23 cellular contexts compared by ENCODE assay signal in genomic region chr20:2837561-2837960, GRCh38. TPM values are rescaled to one million over a fixed set of nuclear protein-coding genes. Genes with fewer than 3 reads are reported as not detected.
DNase-seq lines count a peak whose midpoint lies in the region; ATAC-seq, FAIRE-seq and TF ChIP-seq lines count a peak whose summit lies in the region.
"Had no signal": no experiment of that assay in that cellular context is flagged by ENCODE, and none has a peak within 500 bp of the region (broad histone marks: within the 10 kb centered on the region; RNA-seq: fewer than 3 reads in every experiment).

No MANE protein-coding gene starts in this region.

- FAIRE-seq in HepG2 (lab: Jason Lieb, UNC) (no peak), astrocyte (lab: Jason Lieb, UNC) (no peak)
- FAIRE-seq: A204.1, GM12878 had no signal

- peaks cover 40% of the 10 kb centered on the region for H3K4me1 ChIP-seq in HepG2 (ENCODE audit: insufficient read depth, low read length)
- H3K4me1 ChIP-seq in right lobe of liver: peaks cover 0 to 17% (median 2%) of the 10 kb centered on the region in 4 donors
- H3K4me1 ChIP-seq in astrocyte (ENCODE audit: insufficient read depth, low read length): peaks cover 9% of the 10 kb centered on the region
- H3K4me1 ChIP-seq in neural progenitor cell: peaks cover 6% of the 10 kb centered on the region
- H3K4me1 ChIP-seq in mammary epithelial cell (ENCODE audit: insufficient read depth, low read length): peaks cover 14% of the 10 kb centered on the region

- H3K36me3 ChIP-seq in HepG2 (replicated peaks in 1 of 2; ENCODE audit: control insufficient read depth in 1 of 2, insufficient read depth in 2 of 2, low read length in 2 of 2) (peaks cover 4 to 11% of the 10 kb centered on the region in 2 experiments; a peak in 3 of 5 replicates), right lobe of liver (no peaks in the 10 kb centered on the region), astrocyte (ENCODE audit: insufficient read depth, low read length) (peaks cover 2% of the 10 kb centered on the region), neural progenitor cell (no peaks in the 10 kb centered on the region), mammary epithelial cell (ENCODE audit: insufficient read depth, low read length) (no peaks in the 10 kb centered on the region)

- TF ChIP-seq CTCF in HepG2 (CRISPR knock-in tag; IDR thresholded peaks at IDR 0.05): no peak
- no peak for TF ChIP-seq CTCF in right lobe of liver (IDR thresholded peaks at IDR 0.05)
- TF ChIP-seq CTCF in astrocyte (IDR thresholded peaks at IDR 0.05; ENCODE audit: insufficient read depth, low read depth, low read length): no peak
- no peak for TF ChIP-seq CTCF in neural progenitor cell (IDR thresholded peaks at IDR 0.05)
- TF ChIP-seq CTCF in mammary epithelial cell (conservative IDR thresholded peaks at IDR 0.05 in 1 of 2, IDR thresholded peaks at IDR 0.05 in 1 of 2; ENCODE audit: extremely low read depth in 1 of 2, insufficient read depth in 1 of 2, low read depth in 1 of 2, low read length in 2 of 2): no peak

- intact Hi-C loops in HepG2 (cut with micrococcal nuclease; ENCODE audit: unreplicated experiment): no loop called here
- intact Hi-C loops in right lobe of liver (cut with DNase I): no loop called here
- intact Hi-C loops in mammary epithelial cell (cut with micrococcal nuclease): no loop called here

- H3K27ac ChIP-seq in HepG2 (ENCODE audit: extremely low read length, insufficient read depth, low read length) (no peak overlapping the region), right lobe of liver (no peak overlapping the region), astrocyte (ENCODE audit: low read depth, low read length) (no peak overlapping the region), neural progenitor cell (no peak overlapping the region), mammary epithelial cell (ENCODE audit: insufficient read depth, low read depth, low read length) (no peak overlapping the region)
- H3K27ac ChIP-seq: SJSA1 had no signal

- H3K79me2 ChIP-seq in HepG2 (ENCODE audit: insufficient read depth, low read length): peaks cover 8% of the 10 kb centered on the region
- peaks cover 15% of the 10 kb centered on the region for H3K79me2 ChIP-seq in astrocyte (ENCODE audit: insufficient read depth, low read length)
- H3K79me2 ChIP-seq in neural progenitor cell (ENCODE audit: low read depth): peaks cover 6% of the 10 kb centered on the region
- H3K79me2 ChIP-seq in mammary epithelial cell (ENCODE audit: insufficient read depth, low read length): peaks cover 13% of the 10 kb centered on the region

- TF ChIP-seq EP300 in HepG2 (IDR thresholded peaks at IDR 0.05; ENCODE audit: low read depth in 2 of 2, low read length in 2 of 2): no peak
- no peak for TF ChIP-seq EP300 in HepG2 (CRISPR knock-in tag; IDR thresholded peaks at IDR 0.05; ENCODE audit: borderline replicate concordance)

- H3F3A ChIP-seq in neural progenitor cell (ENCODE audit: low read depth): no peaks in the 10 kb centered on the region

- POLR2A ChIA-PET in HepG2 (lab: Yijun Ruan, JAX): no interaction called here

- H3K4me3 ChIP-seq in HepG2 (replicated peaks in 1 of 3; ENCODE audit: insufficient read depth in 1 of 3, low read depth in 2 of 3, low read length in 3 of 3) (no peak overlapping the region), right lobe of liver (no peak overlapping the region), astrocyte (ENCODE audit: insufficient read depth, low read depth, low read length) (no peak overlapping the region), neural progenitor cell (no peak overlapping the region), mammary epithelial cell (replicated peaks in 1 of 3; ENCODE audit: insufficient read depth in 1 of 3, low read depth in 2 of 3, low read length in 3 of 3) (no peak overlapping the region)
- H3K4me3 ChIP-seq: GM12878, GM23338, HAP-1, SJSA1 had no signal

- H3K27ac Mint-ChIP-seq in astrocyte (ENCODE audit: unreplicated experiment): no peak overlapping the region
- H3K27ac Mint-ChIP-seq in neural progenitor cell: peak overlapping the region; percentile 52
- H3K27ac Mint-ChIP-seq: GM23338 had no signal

- H3K9me3 ChIP-seq in HepG2 (ENCODE audit: low read length): no peaks in the 10 kb centered on the region
- no peaks in the 10 kb centered on the region for H3K9me3 ChIP-seq in right lobe of liver
- H3K9me3 ChIP-seq in astrocyte (ENCODE audit: insufficient read depth, low read depth, low read length): no peaks in the 10 kb centered on the region
- H3K9me3 ChIP-seq in neural progenitor cell (ENCODE audit: low read depth): no peaks in the 10 kb centered on the region
- H3K9me3 ChIP-seq in mammary epithelial cell (replicated peaks; ENCODE audit: insufficient read depth, low read length): no peaks in the 10 kb centered on the region
- H3K9me3 ChIP-seq: Caco-2, HAP-1 had no signal

- in situ Hi-C loops in HepG2 (cut with HindIII; ENCODE audit: extremely low pct_ligation_motif_present, low pct_unique_long_range_greater_than_20kb) (no loop called here), mammary epithelial cell (cut with MboI; ENCODE audit: low sequenced_read_pairs in 2 of 2) (no loop called here)

- H3K4me1 Mint-ChIP-seq in astrocyte (ENCODE audit: low read depth, unreplicated experiment) (peaks cover 3% of the 10 kb centered on the region), neural progenitor cell (peaks cover 13% of the 10 kb centered on the region)

- dilution Hi-C loops in mammary epithelial cell (cut with HindIII; ENCODE audit: low sequenced_read_pairs): loop anchor here (5.0 kb wide), 1 partner anchor 100 kb away; no protein-coding TSS in a partner anchor

- H3K9me3 Mint-ChIP-seq in astrocyte (ENCODE audit: unreplicated experiment): no peaks in the 10 kb centered on the region
- H3K9me3 Mint-ChIP-seq in neural progenitor cell: no peaks in the 10 kb centered on the region

- H3K4me3 Mint-ChIP-seq in astrocyte (ENCODE audit: unreplicated experiment): peak overlapping the region; percentile 58
- no peak overlapping the region for H3K4me3 Mint-ChIP-seq in neural progenitor cell
- H3K4me3 Mint-ChIP-seq: GM23338 had no signal

- H3K27me3 Mint-ChIP-seq in astrocyte (ENCODE audit: low read depth, unreplicated experiment) (no peaks in the 10 kb centered on the region), neural progenitor cell (ENCODE audit: insufficient read depth, low read depth) (peaks cover 6% of the 10 kb centered on the region)
- H3K27me3 Mint-ChIP-seq: CD4-positive, alpha-beta memory T cell had no signal

- H3K27me3 ChIP-seq in HepG2 (ENCODE audit: control insufficient read depth in 1 of 2, insufficient read depth in 2 of 2, low read length in 2 of 2): no peaks in the 10 kb centered on the region; a peak in 1 of 5 replicates
- no peaks in the 10 kb centered on the region for H3K27me3 ChIP-seq in right lobe of liver
- no peaks in the 10 kb centered on the region for H3K27me3 ChIP-seq in astrocyte (ENCODE audit: insufficient read depth, low read length)
- H3K27me3 ChIP-seq in neural progenitor cell: no peaks in the 10 kb centered on the region
- H3K27me3 ChIP-seq in mammary epithelial cell (ENCODE audit: insufficient read depth, low read length): no peaks in the 10 kb centered on the region
- H3K27me3 ChIP-seq: SJSA1 had no signal

- H3K36me3 Mint-ChIP-seq in astrocyte (ENCODE audit: low read depth, unreplicated experiment): peaks cover 35% of the 10 kb centered on the region
- peaks cover 28% of the 10 kb centered on the region for H3K36me3 Mint-ChIP-seq in neural progenitor cell

- TF ChIP-seq POLR2A in HepG2 (IDR thresholded peaks at IDR 0.05; ENCODE audit: insufficient read depth in 1 of 2, low read depth in 2 of 2, low read length in 2 of 2): 0 out of 4 replicates have a peak, but pooled peaks of 1 of the 2 experiments have one; percentile 33
- TF ChIP-seq POLR2A in right lobe of liver (IDR thresholded peaks at IDR 0.05): no peak

- H4K20me1 ChIP-seq in HepG2 (ENCODE audit: insufficient read depth, low read length) (no peaks in the 10 kb centered on the region), astrocyte (ENCODE audit: insufficient read depth, low read length) (no peaks in the 10 kb centered on the region), neural progenitor cell (ENCODE audit: low read depth) (no peaks in the 10 kb centered on the region), mammary epithelial cell (ENCODE audit: insufficient read depth, low read length) (no peaks in the 10 kb centered on the region)

- TF ChIP-seq RAD21 in HepG2 (CRISPR knock-in tag; IDR thresholded peaks at IDR 0.05): no peak

- BruUV-seq in HepG2 (replicated peaks; lab: Mats Ljungman, UMichigan) (no TSS peak), mammary epithelial cell (replicated peaks; lab: Mats Ljungman, UMichigan) (no TSS peak)

- DNase-seq in HepG2 (ENCODE audit: low spot score) (no peak), right lobe of liver (no peak), astrocyte (ENCODE audit: low read depth) (no peak), neural progenitor cell (ENCODE audit: low spot score) (no peak), NCI-H345 (lab: John Stamatoyannopoulos, UW) (no peak), mammary epithelial cell (no peak)
- DNase-seq: Caco-2; CD4-positive, alpha-beta memory T cell; DMS 273 treated with DMSO at 0.1 percent for 48 hours; KG1; NCI-H1105; NCI-H146; NCI-H2029; NCI-H226; NCI-H524 treated with DMSO at 0.1 percent for 48 hours had no signal

- no peak for ATAC-seq in HepG2
- ATAC-seq in right lobe of liver: no peak
- ATAC-seq in HG03378 (IDR thresholded peaks at IDR 0.05; ENCODE audit: unreplicated experiment): no peak
- ATAC-seq: GM23338, Right ventricle myocardium inferior had no signal

- H2AFZ ChIP-seq in HepG2 (ENCODE audit: low read length) (no peak overlapping the region), astrocyte (ENCODE audit: low read depth, low read length) (no peak overlapping the region), neural progenitor cell (replicated peaks) (no peak overlapping the region), mammary epithelial cell (ENCODE audit: low read depth, low read length) (no peak overlapping the region)
- H2AFZ ChIP-seq: GM23338 had no signal

- H3K4me2 ChIP-seq in HepG2 (ENCODE audit: low read depth, low read length) (no peak overlapping the region), astrocyte (ENCODE audit: low read length) (no peak overlapping the region), neural progenitor cell (no peak overlapping the region), mammary epithelial cell (ENCODE audit: insufficient read depth, low read depth, low read length) (no peak overlapping the region)
- H3K4me2 ChIP-seq: GM23338 had no signal

- CTCF ChIA-PET in HepG2 (lab: Yijun Ruan, JAX; ENCODE audit: low intra/inter-chr PET ratio, low total read pairs): no interaction called here
- CTCF ChIA-PET in mammary epithelial cell (lab: Charles Lee; ENCODE audit: low non-redundant PET): no interaction called here

- 90% methylated on average over 2 of the region's 2 CpGs for WGBS in HepG2 (ENCODE audit: low lambda C conversion rate)
- WGBS in right lobe of liver (ENCODE audit: insufficient coverage, low coverage, low lambda C conversion rate, missing lambda C conversion rate): no CpG with 5 or more reads among the region's 2 CpGs
- 100% methylated on average over 2 of the region's 2 CpGs for WGBS in mammary epithelial cell (ENCODE audit: low coverage, missing lambda C conversion rate)

- H3K9ac ChIP-seq in HepG2 (ENCODE audit: insufficient read depth, low read depth, low read length) (no peak overlapping the region), astrocyte (ENCODE audit: low read length) (no peak overlapping the region), neural progenitor cell (no peak overlapping the region), mammary epithelial cell (ENCODE audit: insufficient read depth, low read length) (no peak overlapping the region)

RNA-seq across cellular contexts. Expression of gene PCED1A, which starts 2.9 kb away (rescaled TPM):
- total RNA-seq in HepG2 (2016; rRNA removed; fragmentation: Illumina TruSeq; extraction: Trizol) (12.6 and 40.1 TPM in 2 replicates), right lobe of liver (10 to 100 TPM in 5 of 6 experiments, 1 to 10 TPM in 1; 9.6 to 22.2 (median 18.6) TPM), astrocyte (17.2 and 23.5 TPM in 2 replicates), neural progenitor cell (ENCODE audit: low replicate concordance) (14.6 and 53.1 TPM in 2 replicates), mammary epithelial cell (10 to 100 TPM; 15.8 to 20.2 TPM)
- 15.8 and 19.1 TPM in 2 replicates for total RNA-seq in HepG2 (2016; cell fraction: cytosol; rRNA removed; fragmentation: Illumina TruSeq; extraction: Trizol; ENCODE audit: low read depth)
- total RNA-seq in HepG2 (2016; cell fraction: insoluble cytoplasmic fraction; rRNA removed; fragmentation: Illumina TruSeq; extraction: Trizol): 12.7 and 43.6 TPM in 2 replicates
- total RNA-seq in HepG2 (2016; cell fraction: membrane; rRNA removed; fragmentation: Illumina TruSeq; extraction: Trizol): 25.5 and 30.3 TPM in 2 replicates
- 50.5 and 56.6 TPM in 2 replicates for total RNA-seq in HepG2 (2016; cell fraction: nucleus; rRNA removed; fragmentation: Illumina TruSeq; extraction: Trizol)
- polyA plus RNA-seq in HepG2 (2011; rRNA removed) (84.2 and 92.3 TPM in 2 replicates), mammary epithelial cell (12.5 TPM)
- polyA plus RNA-seq in HepG2 (2011; cell fraction: cytosol; rRNA removed): 34.6 and 52.7 TPM in 2 replicates
- 548 and 651 TPM in 2 replicates for polyA plus RNA-seq in HepG2 (2011; cell fraction: nucleus; rRNA removed)
- polyA plus RNA-seq in HepG2 (2012): 37.5 and 47.0 TPM in 2 replicates
- polyA plus RNA-seq in HepG2 (2016; cell fraction: cytosol; fragmentation: Illumina TruSeq; extraction: Trizol; ENCODE audit: low read depth): 15.4 and 16.6 TPM in 2 replicates
- polyA plus RNA-seq in HepG2 (2016; cell fraction: insoluble cytoplasmic fraction; fragmentation: Illumina TruSeq; extraction: Trizol; ENCODE audit: low read depth): 13.1 and 14.6 TPM in 2 replicates
- 23.9 and 27.4 TPM in 2 replicates for polyA plus RNA-seq in HepG2 (2016; cell fraction: membrane; fragmentation: Illumina TruSeq; extraction: Trizol; ENCODE audit: low read depth)
- 129 TPM in 2 replicates for polyA plus RNA-seq in HepG2 (2016; cell fraction: nucleus; fragmentation: Illumina TruSeq; extraction: Trizol; ENCODE audit: insufficient read depth, low read depth)
- 12.5 and 33.7 TPM in 2 replicates for polyA minus RNA-seq in HepG2 (2011; rRNA and poly(A)+ RNA removed; ENCODE audit: low replicate concordance)
- 9.0 and 9.2 TPM in 2 replicates for polyA minus RNA-seq in HepG2 (2011; cell fraction: cytosol; rRNA and poly(A)+ RNA removed)
- polyA minus RNA-seq in HepG2 (2011; cell fraction: nucleus; rRNA and poly(A)+ RNA removed): 45.2 and 51.7 TPM in 2 replicates
- 3.5 TPM for polyA minus RNA-seq in mammary epithelial cell

RNA-seq across cellular contexts. Expression of gene VPS16, which starts 3.0 kb away (rescaled TPM):
- total RNA-seq in HepG2 (2016; rRNA removed; fragmentation: Illumina TruSeq; extraction: Trizol) (27.6 and 35.4 TPM in 2 replicates), right lobe of liver (10 to 100 TPM; 17.2 to 22.2 (median 19.1) TPM), astrocyte (24.9 and 25.1 TPM in 2 replicates), neural progenitor cell (ENCODE audit: low replicate concordance) (27.6 and 39.6 TPM in 2 replicates), mammary epithelial cell (10 to 100 TPM; 28.5 to 35.2 TPM)
- total RNA-seq in HepG2 (2016; cell fraction: cytosol; rRNA removed; fragmentation: Illumina TruSeq; extraction: Trizol; ENCODE audit: low read depth): 5.8 and 7.1 TPM in 2 replicates
- 28.5 and 36.0 TPM in 2 replicates for total RNA-seq in HepG2 (2016; cell fraction: insoluble cytoplasmic fraction; rRNA removed; fragmentation: Illumina TruSeq; extraction: Trizol)
- total RNA-seq in HepG2 (2016; cell fraction: membrane; rRNA removed; fragmentation: Illumina TruSeq; extraction: Trizol): 7.1 and 7.2 TPM in 2 replicates
- 36.6 and 39.6 TPM in 2 replicates for total RNA-seq in HepG2 (2016; cell fraction: nucleus; rRNA removed; fragmentation: Illumina TruSeq; extraction: Trizol)
- polyA plus RNA-seq in HepG2 (2011; rRNA removed) (34.2 and 44.0 TPM in 2 replicates), mammary epithelial cell (25.5 TPM)
- polyA plus RNA-seq in HepG2 (2011; cell fraction: cytosol; rRNA removed): 21.5 and 23.3 TPM in 2 replicates
- polyA plus RNA-seq in HepG2 (2011; cell fraction: nucleus; rRNA removed): 216 and 253 TPM in 2 replicates
- polyA plus RNA-seq in HepG2 (2012): 26.0 and 31.8 TPM in 2 replicates
- 3.7 and 4.5 TPM in 2 replicates for polyA plus RNA-seq in HepG2 (2016; cell fraction: cytosol; fragmentation: Illumina TruSeq; extraction: Trizol; ENCODE audit: low read depth)
- 22.7 and 23.3 TPM in 2 replicates for polyA plus RNA-seq in HepG2 (2016; cell fraction: insoluble cytoplasmic fraction; fragmentation: Illumina TruSeq; extraction: Trizol; ENCODE audit: low read depth)
- 4.4 and 5.8 TPM in 2 replicates for polyA plus RNA-seq in HepG2 (2016; cell fraction: membrane; fragmentation: Illumina TruSeq; extraction: Trizol; ENCODE audit: low read depth)
- 85.0 and 94.6 TPM in 2 replicates for polyA plus RNA-seq in HepG2 (2016; cell fraction: nucleus; fragmentation: Illumina TruSeq; extraction: Trizol; ENCODE audit: insufficient read depth, low read depth)
- 26.6 and 68.4 TPM in 2 replicates for polyA minus RNA-seq in HepG2 (2011; rRNA and poly(A)+ RNA removed; ENCODE audit: low replicate concordance)
- polyA minus RNA-seq in HepG2 (2011; cell fraction: cytosol; rRNA and poly(A)+ RNA removed): 14.9 and 18.9 TPM in 2 replicates
- polyA minus RNA-seq in HepG2 (2011; cell fraction: nucleus; rRNA and poly(A)+ RNA removed): 34.0 and 43.6 TPM in 2 replicates
- polyA minus RNA-seq in mammary epithelial cell: 29.0 TPM

RNA-seq across cellular contexts. Expression of gene TMEM239, which starts 21.4 kb away (rescaled TPM):
- not detected in 2 replicates for total RNA-seq in HepG2 (2016; rRNA removed; fragmentation: Illumina TruSeq; extraction: Trizol)
- total RNA-seq in HepG2 (2016; cell fraction: cytosol; rRNA removed; fragmentation: Illumina TruSeq; extraction: Trizol; ENCODE audit: low read depth): not detected in 2 replicates
- not detected in 2 replicates for total RNA-seq in HepG2 (2016; cell fraction: insoluble cytoplasmic fraction; rRNA removed; fragmentation: Illumina TruSeq; extraction: Trizol)
- not detected in 2 replicates for total RNA-seq in HepG2 (2016; cell fraction: membrane; rRNA removed; fragmentation: Illumina TruSeq; extraction: Trizol)
- not detected in 2 replicates for total RNA-seq in HepG2 (2016; cell fraction: nucleus; rRNA removed; fragmentation: Illumina TruSeq; extraction: Trizol)
- not detected in 2 replicates for polyA plus RNA-seq in HepG2 (2011; rRNA removed)
- polyA plus RNA-seq in HepG2 (2011; cell fraction: cytosol; rRNA removed): not detected in 2 replicates
- not detected in 2 replicates for polyA plus RNA-seq in HepG2 (2011; cell fraction: nucleus; rRNA removed)
- not detected in 2 replicates for polyA plus RNA-seq in HepG2 (2012)
- not detected in 2 replicates for polyA plus RNA-seq in HepG2 (2016; cell fraction: cytosol; fragmentation: Illumina TruSeq; extraction: Trizol; ENCODE audit: low read depth)
- not detected in 2 replicates for polyA plus RNA-seq in HepG2 (2016; cell fraction: insoluble cytoplasmic fraction; fragmentation: Illumina TruSeq; extraction: Trizol; ENCODE audit: low read depth)
- not detected in 2 replicates for polyA plus RNA-seq in HepG2 (2016; cell fraction: membrane; fragmentation: Illumina TruSeq; extraction: Trizol; ENCODE audit: low read depth)
- polyA plus RNA-seq in HepG2 (2016; cell fraction: nucleus; fragmentation: Illumina TruSeq; extraction: Trizol; ENCODE audit: insufficient read depth, low read depth): not detected in 2 replicates
- polyA minus RNA-seq in HepG2 (2011; rRNA and poly(A)+ RNA removed; ENCODE audit: low replicate concordance): not detected in 2 replicates
- polyA minus RNA-seq in HepG2 (2011; cell fraction: cytosol; rRNA and poly(A)+ RNA removed): not detected in 2 replicates
- not detected in 2 replicates for polyA minus RNA-seq in HepG2 (2011; cell fraction: nucleus; rRNA and poly(A)+ RNA removed)
- total RNA-seq in right lobe of liver: not detected
- not detected in 2 replicates for total RNA-seq in astrocyte
- not detected in 2 replicates for total RNA-seq in neural progenitor cell (ENCODE audit: low replicate concordance)
- not detected for total RNA-seq in mammary epithelial cell
- polyA plus RNA-seq in mammary epithelial cell: not detected
- not detected for polyA minus RNA-seq in mammary epithelial cell
- total RNA-seq: Caco-2; CD4-positive, alpha-beta memory T cell; GM12878; GM23338; HT1080; Right ventricle myocardium inferior; SJSA1 had no signal
- polyA plus RNA-seq: CD4-positive, alpha-beta memory T cell; GM12878; GM23338 had no signal

RNA-seq across cellular contexts. Expression of gene C20orf141, which starts 22.8 kb away (rescaled TPM):
- not detected in 2 replicates for total RNA-seq in HepG2 (2016; rRNA removed; fragmentation: Illumina TruSeq; extraction: Trizol)
- not detected in 2 replicates for total RNA-seq in HepG2 (2016; cell fraction: cytosol; rRNA removed; fragmentation: Illumina TruSeq; extraction: Trizol; ENCODE audit: low read depth)
- not detected in 2 replicates for total RNA-seq in HepG2 (2016; cell fraction: insoluble cytoplasmic fraction; rRNA removed; fragmentation: Illumina TruSeq; extraction: Trizol)
- total RNA-seq in HepG2 (2016; cell fraction: membrane; rRNA removed; fragmentation: Illumina TruSeq; extraction: Trizol): not detected in 2 replicates
- total RNA-seq in HepG2 (2016; cell fraction: nucleus; rRNA removed; fragmentation: Illumina TruSeq; extraction: Trizol): not detected in 2 replicates
- not detected in 2 replicates for polyA plus RNA-seq in HepG2 (2011; rRNA removed)
- polyA plus RNA-seq in HepG2 (2011; cell fraction: cytosol; rRNA removed): not detected in 2 replicates
- polyA plus RNA-seq in HepG2 (2011; cell fraction: nucleus; rRNA removed): not detected in 2 replicates
- not detected in 2 replicates for polyA plus RNA-seq in HepG2 (2012)
- polyA plus RNA-seq in HepG2 (2016; cell fraction: cytosol; fragmentation: Illumina TruSeq; extraction: Trizol; ENCODE audit: low read depth): not detected in 2 replicates
- polyA plus RNA-seq in HepG2 (2016; cell fraction: insoluble cytoplasmic fraction; fragmentation: Illumina TruSeq; extraction: Trizol; ENCODE audit: low read depth): not detected in 2 replicates
- not detected in 2 replicates for polyA plus RNA-seq in HepG2 (2016; cell fraction: membrane; fragmentation: Illumina TruSeq; extraction: Trizol; ENCODE audit: low read depth)
- polyA plus RNA-seq in HepG2 (2016; cell fraction: nucleus; fragmentation: Illumina TruSeq; extraction: Trizol; ENCODE audit: insufficient read depth, low read depth): not detected in 2 replicates
- polyA minus RNA-seq in HepG2 (2011; rRNA and poly(A)+ RNA removed; ENCODE audit: low replicate concordance): not detected in 2 replicates
- not detected in 2 replicates for polyA minus RNA-seq in HepG2 (2011; cell fraction: cytosol; rRNA and poly(A)+ RNA removed)
- not detected in 2 replicates for polyA minus RNA-seq in HepG2 (2011; cell fraction: nucleus; rRNA and poly(A)+ RNA removed)
- total RNA-seq in right lobe of liver: not detected
- total RNA-seq in astrocyte: not detected in 2 replicates
- not detected in 2 replicates for total RNA-seq in neural progenitor cell (ENCODE audit: low replicate concordance)
- not detected for total RNA-seq in mammary epithelial cell
- not detected for polyA plus RNA-seq in mammary epithelial cell
- polyA minus RNA-seq in mammary epithelial cell: not detected
- total RNA-seq: Caco-2; CD4-positive, alpha-beta memory T cell; GM12878; GM23338; Right ventricle myocardium inferior; SJSA1 had no signal
- polyA plus RNA-seq: CD4-positive, alpha-beta memory T cell; GM12878; GM23338 had no signal

RNA-seq across cellular contexts. Expression of gene PTPRA, which starts 35.7 kb away (rescaled TPM):
- total RNA-seq in HepG2 (2016; rRNA removed; fragmentation: Illumina TruSeq; extraction: Trizol) (43.7 and 47.2 TPM in 2 replicates), right lobe of liver (10 to 100 TPM; 15.7 to 22.1 (median 18.6) TPM), astrocyte (50.1 and 54.5 TPM in 2 replicates), neural progenitor cell (ENCODE audit: low replicate concordance) (77.7 and 89.4 TPM in 2 replicates), mammary epithelial cell (10 to 100 TPM; 37.5 to 39.2 TPM)
- total RNA-seq in HepG2 (2016; cell fraction: cytosol; rRNA removed; fragmentation: Illumina TruSeq; extraction: Trizol; ENCODE audit: low read depth): 75.0 and 92.4 TPM in 2 replicates
- 36.6 and 48.6 TPM in 2 replicates for total RNA-seq in HepG2 (2016; cell fraction: insoluble cytoplasmic fraction; rRNA removed; fragmentation: Illumina TruSeq; extraction: Trizol)
- total RNA-seq in HepG2 (2016; cell fraction: membrane; rRNA removed; fragmentation: Illumina TruSeq; extraction: Trizol): 68.2 and 69.6 TPM in 2 replicates
- 49.3 and 53.4 TPM in 2 replicates for total RNA-seq in HepG2 (2016; cell fraction: nucleus; rRNA removed; fragmentation: Illumina TruSeq; extraction: Trizol)
- polyA plus RNA-seq in HepG2 (2011; rRNA removed) (107 and 127 TPM in 2 replicates), mammary epithelial cell (45.2 TPM)
- 69.7 and 102 TPM in 2 replicates for polyA plus RNA-seq in HepG2 (2011; cell fraction: cytosol; rRNA removed)
- 65.1 and 68.2 TPM in 2 replicates for polyA plus RNA-seq in HepG2 (2011; cell fraction: nucleus; rRNA removed)
- 67.3 and 73.2 TPM in 2 replicates for polyA plus RNA-seq in HepG2 (2012)
- polyA plus RNA-seq in HepG2 (2016; cell fraction: cytosol; fragmentation: Illumina TruSeq; extraction: Trizol; ENCODE audit: low read depth): 23.1 and 26.7 TPM in 2 replicates
- 56.2 and 64.8 TPM in 2 replicates for polyA plus RNA-seq in HepG2 (2016; cell fraction: insoluble cytoplasmic fraction; fragmentation: Illumina TruSeq; extraction: Trizol; ENCODE audit: low read depth)
- polyA plus RNA-seq in HepG2 (2016; cell fraction: membrane; fragmentation: Illumina TruSeq; extraction: Trizol; ENCODE audit: low read depth): 68.7 and 72.2 TPM in 2 replicates
- polyA plus RNA-seq in HepG2 (2016; cell fraction: nucleus; fragmentation: Illumina TruSeq; extraction: Trizol; ENCODE audit: insufficient read depth, low read depth): 100 and 102 TPM in 2 replicates
- polyA minus RNA-seq in HepG2 (2011; rRNA and poly(A)+ RNA removed; ENCODE audit: low replicate concordance): 22.9 and 71.1 TPM in 2 replicates
- polyA minus RNA-seq in HepG2 (2011; cell fraction: cytosol; rRNA and poly(A)+ RNA removed): 48.3 and 52.0 TPM in 2 replicates
- 49.8 and 61.4 TPM in 2 replicates for polyA minus RNA-seq in HepG2 (2011; cell fraction: nucleus; rRNA and poly(A)+ RNA removed)
- polyA minus RNA-seq in mammary epithelial cell: 42.6 TPM
